In the genomic region with DNA sequence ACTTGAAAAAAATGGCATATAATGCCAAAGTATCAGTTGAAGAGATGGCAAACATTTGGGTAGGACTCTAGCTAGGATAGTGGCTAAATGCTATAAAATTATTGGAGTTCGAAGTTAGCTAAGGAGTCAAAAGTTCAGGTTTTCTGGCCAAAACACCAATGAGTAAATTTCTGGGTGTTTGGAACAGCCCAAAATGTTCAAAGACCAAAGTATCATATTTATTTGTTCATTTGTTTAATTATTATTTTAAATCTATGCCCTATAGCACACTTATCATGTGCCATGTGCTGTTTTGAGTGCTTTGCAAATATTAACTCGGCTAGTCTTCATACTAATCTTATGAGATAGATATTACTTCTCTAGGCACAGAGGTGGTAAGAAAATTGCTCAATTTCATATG, we compare ENCODE assay signal across 1 cellular context.
TF ChIP-seq lines count a peak whose summit lies in the region.

No MANE protein-coding gene starts in this region.

TF ChIP-seq in A549, 52 proteins besides CTCF, POLR2A, EP300 and RAD21 (continued from another document):
- TF ChIP-seq, protein P1, sequence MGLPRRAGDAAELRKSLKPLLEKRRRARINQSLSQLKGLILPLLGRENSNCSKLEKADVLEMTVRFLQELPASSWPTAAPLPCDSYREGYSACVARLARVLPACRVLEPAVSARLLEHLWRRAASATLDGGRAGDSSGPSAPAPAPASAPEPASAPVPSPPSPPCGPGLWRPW (IDR thresholded peaks at IDR 0.05), result no peak
- TF ChIP-seq, protein P2, sequence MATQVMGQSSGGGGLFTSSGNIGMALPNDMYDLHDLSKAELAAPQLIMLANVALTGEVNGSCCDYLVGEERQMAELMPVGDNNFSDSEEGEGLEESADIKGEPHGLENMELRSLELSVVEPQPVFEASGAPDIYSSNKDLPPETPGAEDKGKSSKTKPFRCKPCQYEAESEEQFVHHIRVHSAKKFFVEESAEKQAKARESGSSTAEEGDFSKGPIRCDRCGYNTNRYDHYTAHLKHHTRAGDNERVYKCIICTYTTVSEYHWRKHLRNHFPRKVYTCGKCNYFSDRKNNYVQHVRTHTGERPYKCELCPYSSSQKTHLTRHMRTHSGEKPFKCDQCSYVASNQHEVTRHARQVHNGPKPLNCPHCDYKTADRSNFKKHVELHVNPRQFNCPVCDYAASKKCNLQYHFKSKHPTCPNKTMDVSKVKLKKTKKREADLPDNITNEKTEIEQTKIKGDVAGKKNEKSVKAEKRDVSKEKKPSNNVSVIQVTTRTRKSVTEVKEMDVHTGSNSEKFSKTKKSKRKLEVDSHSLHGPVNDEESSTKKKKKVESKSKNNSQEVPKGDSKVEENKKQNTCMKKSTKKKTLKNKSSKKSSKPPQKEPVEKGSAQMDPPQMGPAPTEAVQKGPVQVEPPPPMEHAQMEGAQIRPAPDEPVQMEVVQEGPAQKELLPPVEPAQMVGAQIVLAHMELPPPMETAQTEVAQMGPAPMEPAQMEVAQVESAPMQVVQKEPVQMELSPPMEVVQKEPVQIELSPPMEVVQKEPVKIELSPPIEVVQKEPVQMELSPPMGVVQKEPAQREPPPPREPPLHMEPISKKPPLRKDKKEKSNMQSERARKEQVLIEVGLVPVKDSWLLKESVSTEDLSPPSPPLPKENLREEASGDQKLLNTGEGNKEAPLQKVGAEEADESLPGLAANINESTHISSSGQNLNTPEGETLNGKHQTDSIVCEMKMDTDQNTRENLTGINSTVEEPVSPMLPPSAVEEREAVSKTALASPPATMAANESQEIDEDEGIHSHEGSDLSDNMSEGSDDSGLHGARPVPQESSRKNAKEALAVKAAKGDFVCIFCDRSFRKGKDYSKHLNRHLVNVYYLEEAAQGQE (IDR thresholded peaks at IDR 0.05), result no peak
- TF ChIP-seq ZNF302 (CRISPR knock-in tag; IDR thresholded peaks at IDR 0.05), result no peak
- no peak for TF ChIP-seq FOXS1 (CRISPR knock-in tag; IDR thresholded peaks at IDR 0.05)
- no peak for TF ChIP-seq JUNB (IDR thresholded peaks at IDR 0.05)
- TF ChIP-seq ZFP36 (IDR thresholded peaks at IDR 0.05; ENCODE audit: borderline replicate concordance, partially characterized antibody), result no peak
